In genomic region chr2:24228470-24228869, GRCh38 we compare ENCODE assay signal across 9 cellular contexts. TPM values are rescaled to one million over a fixed set of nuclear protein-coding genes. Genes with fewer than 3 reads are reported as not detected.
DNase-seq lines count a peak whose midpoint lies in the region; ATAC-seq, FAIRE-seq and TF ChIP-seq lines count a peak whose summit lies in the region.
"Had no signal": no experiment of that assay in that cellular context is flagged by ENCODE, and none has a peak within 500 bp of the region (broad histone marks: within the 10 kb centered on the region; RNA-seq: fewer than 3 reads in every experiment).

No MANE protein-coding gene starts in this region.

- H2BK5ac ChIP-seq in H9 (ENCODE audit: insufficient read length, low read length): no peak overlapping the region

- no peak overlapping the region for H2BK20ac ChIP-seq in H9 (ENCODE audit: low read depth, low read length, poor library complexity, severe bottlenecking)

- no peaks in the 10 kb centered on the region for H3K9me3 Mint-ChIP-seq in H9

- H3K4me3 Mint-ChIP-seq in H9: no peak overlapping the region

- no peak overlapping the region for H2AK5ac ChIP-seq in H9 (ENCODE audit: insufficient read length, low read length)

- H3K4me2 ChIP-seq in H9 (ENCODE audit: insufficient read depth, insufficient read length, low read length) (no peak overlapping the region), PC-3 (ENCODE audit: low read length) (no peak overlapping the region)

- peak; percentile 96 for FAIRE-seq in frontal cortex (lab: Jason Lieb, UNC)

- H3K79me2 ChIP-seq in H9 (ENCODE audit: insufficient read depth, low read length): no peaks in the 10 kb centered on the region
- H3K79me2 ChIP-seq in PC-3 (ENCODE audit: low read length): no peaks in the 10 kb centered on the region

- H3K9me2 ChIP-seq in PC-3 (replicated peaks; ENCODE audit: low read length): no peaks in the 10 kb centered on the region

- H3K9me3 ChIP-seq in H9 (ENCODE audit: control insufficient read depth, low read depth, low read length) (no peaks in the 10 kb centered on the region), PC-3 (ENCODE audit: low read length) (no peaks in the 10 kb centered on the region)

- CTCF ChIA-PET in PC-3 (lab: Charles Lee): no interaction called here

- no peak overlapping the region for H4K8ac ChIP-seq in H9 (replicated peaks; ENCODE audit: insufficient read length, low read depth, low read length)

- no peak overlapping the region for H3K4me3 ChIP-seq in AG09309 (ENCODE audit: control insufficient read depth, low read depth, low read length)
- no peak overlapping the region for H3K4me3 ChIP-seq in PC-3 (ENCODE audit: low read length)

- no peaks in the 10 kb centered on the region for H3K27me3 Mint-ChIP-seq in H9 (ENCODE audit: low read depth)

- no peaks in the 10 kb centered on the region for H3K36me3 ChIP-seq in PC-3 (ENCODE audit: low read depth, low read length)

- WGBS in H9 (ENCODE audit: extremely low coverage, insufficient read length, low lambda C conversion rate): no CpG with 5 or more reads among the region's 1 CpG

- ATAC-seq in PC-3: peak; percentile 74
- no peak for ATAC-seq in GM18870 (IDR thresholded peaks at IDR 0.05; ENCODE audit: unreplicated experiment)
- no peak for ATAC-seq in HG02981 (IDR thresholded peaks at IDR 0.05; ENCODE audit: unreplicated experiment)

- no peaks in the 10 kb centered on the region for H3K4me1 Mint-ChIP-seq in H9

- no peak overlapping the region for H2BK12ac ChIP-seq in H9 (ENCODE audit: insufficient read length, low read depth, low read length)

- no peak overlapping the region for H3K18ac ChIP-seq in H9 (ENCODE audit: insufficient read length, low read depth, low read length)

- H4K20me1 ChIP-seq in H9 (ENCODE audit: control insufficient read depth, insufficient read depth, insufficient read length) (no peaks in the 10 kb centered on the region), PC-3 (ENCODE audit: low read length) (no peaks in the 10 kb centered on the region)

- H2AFZ ChIP-seq in H9 (ENCODE audit: low read length): no peak overlapping the region
- H2AFZ ChIP-seq in PC-3 (ENCODE audit: low read length): no peak overlapping the region

- H3K27me3 ChIP-seq in H9 (ENCODE audit: insufficient read depth, low read length) (no peaks in the 10 kb centered on the region), PC-3 (ENCODE audit: low read length) (no peaks in the 10 kb centered on the region)

- H4K5ac ChIP-seq in H9 (ENCODE audit: insufficient read length, low read depth, low read length): no peak overlapping the region

- no peaks in the 10 kb centered on the region for H3K23me2 ChIP-seq in H9 (ENCODE audit: insufficient read length, low read depth, low read length, poor library complexity, severe bottlenecking)

- BruUV-seq in PC-3 (replicated peaks; lab: Mats Ljungman, UMichigan): no TSS peak

- no peak overlapping the region for H3K56ac ChIP-seq in H9 (ENCODE audit: insufficient read length, low read depth, low read length)

- H2BK120ac ChIP-seq in H9 (ENCODE audit: low read depth, low read length, poor library complexity, severe bottlenecking): no peak overlapping the region

- H3F3A ChIP-seq in PC-3 (ENCODE audit: low read length, unreplicated experiment): no peaks in the 10 kb centered on the region

- no peaks in the 10 kb centered on the region for H3K36me3 Mint-ChIP-seq in H9 (ENCODE audit: insufficient read depth in 1 of 3, low read depth in 3 of 3)

- no peaks in the 10 kb centered on the region for H3K79me1 ChIP-seq in H9 (ENCODE audit: insufficient read depth, low read depth, low read length, poor library complexity, severe bottlenecking)

- no peak overlapping the region for H3K14ac ChIP-seq in H9 (ENCODE audit: insufficient read depth, low read length)

- H3K27ac ChIP-seq in H9 (ENCODE audit: insufficient read length, low read depth, low read length): no peak overlapping the region
- no peak overlapping the region for H3K27ac ChIP-seq in PC-3 (ENCODE audit: low read length)

- POLR2A ChIA-PET in PC-3 (lab: Charles Lee; ENCODE audit: unreplicated experiment): no interaction called here

- no peak overlapping the region for H3T11ph ChIP-seq in H9 (ENCODE audit: low read length)

- H3K4me1 ChIP-seq in H9 (ENCODE audit: insufficient read depth, low read length) (no peaks in the 10 kb centered on the region; the same call in 1 of the 2 replicates), PC-3 (ENCODE audit: insufficient read depth, low read length) (peaks cover 6% of the 10 kb centered on the region; the same call in 1 of the 2 replicates)

- H2BK15ac ChIP-seq in H9 (ENCODE audit: low read depth, low read length): no peak overlapping the region

- DNase-seq in AG09309 (ENCODE audit: low read depth) (no peak), H9 (no peak), PC-3 (peak; percentile 59), frontal cortex (ENCODE audit: low spot score in 2 of 2) (no peak), NCI-H446 treated with DMSO at 0.1 percent for 48 hours (lab: John Stamatoyannopoulos, UW) (no peak), iPS-NIHi11 (ENCODE audit: low spot score) (no peak)
- DNase-seq: effector CD8-positive, alpha-beta T cell had no signal

- no peak overlapping the region for H4K91ac ChIP-seq in H9 (ENCODE audit: insufficient read length, low read depth, low read length)

- no peak overlapping the region for H3K23ac ChIP-seq in H9 (ENCODE audit: insufficient read length, low read depth, low read length)

- H3K9ac ChIP-seq in H9 (ENCODE audit: extremely low read depth, insufficient read length, low read length) (no peak overlapping the region), PC-3 (ENCODE audit: low read length) (no peak overlapping the region)

- H3K27ac Mint-ChIP-seq in H9: no peak overlapping the region

- intact Hi-C loops in PC-3 (cut with micrococcal nuclease): loop anchor here (1.0 kb wide), 1 partner anchor 154 kb away; no protein-coding TSS in a partner anchor

- H3K4ac ChIP-seq in H9 (ENCODE audit: low read depth, low read length): no peak overlapping the region

- TF ChIP-seq CTCF in AG09309 (IDR thresholded peaks at IDR 0.05; ENCODE audit: control insufficient read depth, insufficient read depth, low read depth, low read length, missing control alignments) (peak; percentile 17), H9 (conservative IDR thresholded peaks at IDR 0.05) (peak; percentile 53), PC-3 (conservative IDR thresholded peaks at IDR 0.05; ENCODE audit: low read depth, low read length) (peak; percentile 59)

RNA-seq across cellular contexts. Expression of gene FAM228A, which starts 53.6 kb away (rescaled TPM):
- total RNA-seq in H9 (2021) (not detected in 2 replicates), PC-3 (2014; rRNA removed) (not detected in 2 replicates), frontal cortex (3.3 TPM)
